Comparison of ENCODE assay signal across 8 cellular contexts in genomic region chr9:133348763-133349573, GRCh38. TPM values are rescaled to one million over a fixed set of nuclear protein-coding genes. Genes with fewer than 3 reads are reported as not detected.
DNase-seq lines count a peak whose midpoint lies in the region; ATAC-seq, FAIRE-seq and TF ChIP-seq lines count a peak whose summit lies in the region.

No MANE protein-coding gene starts in this region.

- H3K27me3 ChIP-seq in DND-41 (ENCODE audit: insufficient read depth, low read length, poor library complexity): no peaks in the 10 kb centered on the region
- H3K27me3 ChIP-seq in pancreas: no peaks in the 10 kb centered on the region

- H3K4me3 ChIP-seq in DND-41 (ENCODE audit: low read depth in 1 of 2, low read length in 2 of 2) (peak overlapping the region; percentile 81 to 90), pancreas (peak overlapping the region; percentile 63 to 98 (median 90))

- peaks cover 45% of the 10 kb centered on the region for H4K20me1 ChIP-seq in DND-41 (ENCODE audit: insufficient read depth, low read length)

- DNase-seq in DND-41: no peak
- DNase-seq in RPMI8226: peak; percentile 28
- peak; percentile 30 to 48 for DNase-seq in erythroblast (lab: John Stamatoyannopoulos, UW)
- no peak for DNase-seq in pancreas
- no peak for DNase-seq in HEK293T (ENCODE audit: extremely low spot score)
- no peak for DNase-seq in activated gamma-delta T cell (lab: John Stamatoyannopoulos, UW)
- no peak for DNase-seq in midbrain (lab: John Stamatoyannopoulos, UW)

- POLR2A ChIA-PET in HEK293T (lab: Yijun Ruan, JAX): interaction anchor here (1.1 to 2.1 kb wide), 5 partner anchors 8 to 67 kb away, joined by 3 to 20 read pairs (median 14); partner anchors contain the start of genes SURF1 and SURF2

- TF ChIP-seq POLR2A in erythroblast (IDR thresholded peaks at IDR 0.05; ENCODE audit: low read length): no peak

- 6 to 8% methylated on average over 23 of the region's 23 CpGs for WGBS in pancreas, 2 donors

- ATAC-seq in DND-41 (ENCODE audit: insufficient read depth, low read depth) (no peak), pancreas (peak in 1 of 4 donors; percentile 1), GM19328 (IDR thresholded peaks at IDR 0.05; ENCODE audit: unreplicated experiment) (no peak)

- peak overlapping the region; percentile 78 for H3K4me2 ChIP-seq in DND-41 (ENCODE audit: insufficient read depth, low read length)

- CTCF ChIA-PET in HEK293T (lab: Yijun Ruan, JAX): no interaction called here

- no peak overlapping the region for H2AFZ ChIP-seq in DND-41 (ENCODE audit: low read depth, low read length)

- H3K9me3 ChIP-seq in DND-41 (ENCODE audit: insufficient read depth, low read length, severe bottlenecking): no peaks in the 10 kb centered on the region
- no peaks in the 10 kb centered on the region for H3K9me3 ChIP-seq in pancreas

- TF ChIP-seq CTCF in DND-41 (IDR thresholded peaks at IDR 0.05; ENCODE audit: borderline replicate concordance, extremely low read depth, low read length, poor library complexity, severe bottlenecking): no peak
- TF ChIP-seq CTCF in pancreas (IDR thresholded peaks at IDR 0.05): no peak

- H3K36me3 ChIP-seq in DND-41 (ENCODE audit: insufficient read depth, low read length): peaks cover 78% of the 10 kb centered on the region
- H3K36me3 ChIP-seq in pancreas: peaks cover 13 to 45% (median 34%) of the 10 kb centered on the region in 3 donors

- peaks cover 37% of the 10 kb centered on the region for H3K4me1 ChIP-seq in DND-41 (ENCODE audit: insufficient read depth, low read length)
- H3K4me1 ChIP-seq in pancreas: peaks cover 6 to 15% (median 8%) of the 10 kb centered on the region in 3 donors

- H3K9ac ChIP-seq in DND-41 (ENCODE audit: low read depth, low read length): peak overlapping the region; percentile 91

- H3K27ac ChIP-seq in DND-41 (ENCODE audit: low read length): peak overlapping the region; percentile 98
- H3K27ac ChIP-seq in pancreas: peak overlapping the region; percentile 73 to 93 (median 84)

- peaks cover 54% of the 10 kb centered on the region for H3K79me2 ChIP-seq in DND-41 (ENCODE audit: insufficient read depth, low read length)

- intact Hi-C loops in pancreas (cut with DNase I): no loop called here

- FAIRE-seq in pancreas (lab: Jason Lieb, UNC): no peak

TF ChIP-seq in HEK293T, 16 proteins besides CTCF, POLR2A, EP300 and RAD21:
- no peak for TF ChIP-seq ZNF384 (IDR thresholded peaks at IDR 0.05)
- TF ChIP-seq TARDBP (IDR thresholded peaks at IDR 0.05): no peak
- TF ChIP-seq HDGF (IDR thresholded peaks at IDR 0.05; ENCODE audit: borderline replicate concordance): no peak
- TF ChIP-seq NFRKB (IDR thresholded peaks at IDR 0.05): no peak
- TF ChIP-seq FOXA1 (IDR thresholded peaks at IDR 0.05): no peak
- no peak for TF ChIP-seq ARNT (IDR thresholded peaks at IDR 0.05)
- TF ChIP-seq, protein P1, sequence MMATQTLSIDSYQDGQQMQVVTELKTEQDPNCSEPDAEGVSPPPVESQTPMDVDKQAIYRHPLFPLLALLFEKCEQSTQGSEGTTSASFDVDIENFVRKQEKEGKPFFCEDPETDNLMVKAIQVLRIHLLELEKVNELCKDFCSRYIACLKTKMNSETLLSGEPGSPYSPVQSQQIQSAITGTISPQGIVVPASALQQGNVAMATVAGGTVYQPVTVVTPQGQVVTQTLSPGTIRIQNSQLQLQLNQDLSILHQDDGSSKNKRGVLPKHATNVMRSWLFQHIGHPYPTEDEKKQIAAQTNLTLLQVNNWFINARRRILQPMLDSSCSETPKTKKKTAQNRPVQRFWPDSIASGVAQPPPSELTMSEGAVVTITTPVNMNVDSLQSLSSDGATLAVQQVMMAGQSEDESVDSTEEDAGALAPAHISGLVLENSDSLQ (IDR thresholded peaks at IDR 0.05): no peak
- TF ChIP-seq FOXK2 (IDR thresholded peaks at IDR 0.05): no peak
- no peak for TF ChIP-seq ELF4 (IDR thresholded peaks at IDR 0.05)
- TF ChIP-seq BHLHE40 (IDR thresholded peaks at IDR 0.05; ENCODE audit: borderline replicate concordance): no peak
- TF ChIP-seq FOXM1 (IDR thresholded peaks at IDR 0.05; ENCODE audit: borderline replicate concordance): no peak
- TF ChIP-seq LEF1 (IDR thresholded peaks at IDR 0.05; ENCODE audit: borderline replicate concordance): no peak
- TF ChIP-seq L3MBTL2 (conservative IDR thresholded peaks at IDR 0.05): no peak
- TF ChIP-seq SP1 (IDR thresholded peaks at IDR 0.05): no peak

RNA-seq across cellular contexts. Expression of gene RPL7A, which starts 0.9 kb away (rescaled TPM):
- total RNA-seq in pancreas: 1,000 to 10,000 TPM; 1,234 to 2,140 (median 1,676) TPM
- polyA plus RNA-seq in pancreas: 1,000 to 10,000 TPM; 1,900 to 1,906 TPM

RNA-seq across cellular contexts. Expression of gene MED22, which starts 1.0 kb away (rescaled TPM):
- total RNA-seq in pancreas: 10 to 100 TPM in 3 of 6 donors, 1 to 10 TPM in 3; 6.2 to 14.2 (median 9.9) TPM
- 10 to 100 TPM; 10.1 to 14.8 TPM for polyA plus RNA-seq in pancreas

RNA-seq across cellular contexts. Expression of gene SURF1, which starts 7.3 kb away (rescaled TPM):
- total RNA-seq in pancreas: 10 to 100 TPM; 33.6 to 47.8 (median 37.2) TPM
- polyA plus RNA-seq in pancreas: 10 to 100 TPM; 69.2 to 73.9 TPM

RNA-seq across cellular contexts. Expression of gene SURF2, which starts 7.4 kb away (rescaled TPM):
- total RNA-seq in pancreas: 10 to 100 TPM in 4 of 6 donors, 1 to 10 TPM in 2; 7.8 to 18.7 (median 11.9) TPM
- polyA plus RNA-seq in pancreas: 10 to 100 TPM; 37.3 to 52.4 TPM

RNA-seq across cellular contexts. Expression of gene SURF6, which starts 13.0 kb away (rescaled TPM):
- total RNA-seq in pancreas: 10 to 100 TPM in 2 of 6 donors, 1 to 10 TPM in 4; 5.8 to 13.6 (median 7.6) TPM
- 10 to 100 TPM; 17.7 to 19.8 TPM for polyA plus RNA-seq in pancreas

Comparison
In these comparisons a context has a peak if more than half of its experiments do, and no peak if none do; other contexts are left out.
1. DNase-seq: peak in RPMI8226 (single experiment) and erythroblast (2 of 2); none in DND-41 (single experiment), pancreas (0 of 6), HEK293T (single experiment), activated gamma-delta T cell (single experiment) and midbrain (single experiment).